8 cellular contexts compared by ENCODE assay signal in the genomic region with DNA sequence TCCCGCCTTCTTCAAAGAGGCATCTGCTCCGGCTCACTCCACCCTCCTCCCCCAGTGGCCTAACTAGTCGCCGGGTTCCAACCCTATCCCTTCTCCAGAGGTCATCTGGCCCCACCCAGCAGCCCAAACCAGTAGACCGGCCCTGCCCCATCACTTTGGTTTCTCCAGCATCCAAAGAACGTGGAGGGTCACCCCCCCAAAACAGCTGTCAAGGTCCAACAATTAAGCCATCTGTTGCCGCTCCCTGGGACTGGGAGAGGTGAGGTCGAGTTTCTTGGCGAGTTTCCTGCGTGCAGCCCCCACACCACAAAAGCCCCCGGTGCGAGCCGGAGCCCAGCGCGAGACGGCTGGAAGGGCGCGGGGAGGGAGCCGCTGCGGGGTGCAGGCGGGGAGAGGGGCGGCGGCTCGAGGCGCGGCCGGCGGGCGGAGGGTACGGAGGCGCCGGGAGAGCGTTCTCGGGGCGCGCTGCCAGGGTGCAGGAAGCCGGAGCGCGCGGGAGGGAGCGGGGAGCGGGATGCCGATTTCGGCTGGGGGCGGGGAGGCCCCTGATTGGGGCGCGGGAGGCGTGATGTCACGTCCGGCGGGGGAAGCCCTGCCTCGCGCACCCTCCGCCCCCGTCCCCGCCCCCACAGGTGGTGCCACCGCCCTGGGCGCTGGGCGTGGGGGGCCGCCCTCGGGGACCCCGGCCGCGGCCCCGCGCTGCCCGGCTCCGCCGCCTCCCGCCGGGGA. TPM values are rescaled to one million over a fixed set of nuclear protein-coding genes. Genes with fewer than 3 reads are reported as not detected.
DNase-seq lines count a peak whose midpoint lies in the region; ATAC-seq and TF ChIP-seq lines count a peak whose summit lies in the region.

No MANE protein-coding gene starts in this region.

- H3F3A ChIP-seq in OCI-LY1 (ENCODE audit: insufficient read depth, low read length), result no peaks in the 10 kb centered on the region

- no peak for TF ChIP-seq EP300 in esophagus muscularis mucosa (IDR thresholded peaks at IDR 0.05)

- H3K79me2 ChIP-seq in OCI-LY1 (ENCODE audit: insufficient read depth, low read length), result no peaks in the 10 kb centered on the region

- peak; percentile 69 for ATAC-seq in GM18868 (IDR thresholded peaks at IDR 0.05; ENCODE audit: unreplicated experiment)
- ATAC-seq in HG03520 (IDR thresholded peaks at IDR 0.05; ENCODE audit: unreplicated experiment), result peak; percentile 33

- WGBS in esophagus muscularis mucosa, result 5% methylated on average over 9 of the region's 71 CpGs

- H3K4me1 ChIP-seq in OCI-LY1 (ENCODE audit: insufficient read depth, low read length, severe bottlenecking) (peaks cover 8% of the 10 kb centered on the region), esophagus muscularis mucosa (peaks cover 36 to 53% (median 48%) of the 10 kb centered on the region in 4 donors), muscle layer of duodenum (ENCODE audit: control insufficient read depth in 1 of 2, insufficient read depth in 2 of 2, low read length in 2 of 2) (peaks cover 0 to 30% of the 10 kb centered on the region in 2 donors)

- H3K36me3 ChIP-seq in OCI-LY1 (ENCODE audit: insufficient read depth, low read length) (no peaks in the 10 kb centered on the region), esophagus muscularis mucosa (peaks cover 0 to under 1% (median 0%) of the 10 kb centered on the region in 4 donors), muscle layer of duodenum (ENCODE audit: control insufficient read depth in 1 of 2, insufficient read depth in 2 of 2, low read length in 2 of 2) (no peaks in the 10 kb centered on the region)

- TF ChIP-seq POLR2A in esophagus muscularis mucosa (IDR thresholded peaks at IDR 0.05; ENCODE audit: low read depth), result no peak

- H3K9me2 ChIP-seq in OCI-LY1 (ENCODE audit: low read depth, low read length), result no peaks in the 10 kb centered on the region

- H3K27ac ChIP-seq in OCI-LY1 (ENCODE audit: low read depth, low read length, poor library complexity, severe bottlenecking), result no peak overlapping the region
- peak overlapping the region; percentile 94 to 96 (median 95) for H3K27ac ChIP-seq in esophagus muscularis mucosa (replicated peaks in 1 of 4)
- H3K27ac ChIP-seq in muscle layer of duodenum (ENCODE audit: low read length), result no peak overlapping the region

- H3K9ac ChIP-seq in OCI-LY1 (ENCODE audit: low read length), result peak overlapping the region; percentile 63

- H3K4me3 ChIP-seq in OCI-LY1 (ENCODE audit: low read depth, low read length, poor library complexity, severe bottlenecking) (peak overlapping the region; percentile 67), esophagus muscularis mucosa (peak overlapping the region; percentile 65 to 84 (median 77)), muscle layer of duodenum (ENCODE audit: low read depth in 1 of 2, low read length in 2 of 2) (peak overlapping the region; percentile 44 to 70)

- intact Hi-C loops in esophagus muscularis mucosa (cut with DNase I), result loop anchor here (2.0 to 10.0 kb wide), 2 partner anchors 60 to 130 kb away; a partner anchor contains a TSS

- no peak overlapping the region for H2AFZ ChIP-seq in OCI-LY1 (ENCODE audit: low read length)

- peak overlapping the region; percentile 76 for H3K4me2 ChIP-seq in OCI-LY1 (ENCODE audit: low read length)

- H4K20me1 ChIP-seq in OCI-LY1 (ENCODE audit: insufficient read depth, low read length), result no peaks in the 10 kb centered on the region

- H3K9me3 ChIP-seq in OCI-LY1 (ENCODE audit: low read length) (no peaks in the 10 kb centered on the region), esophagus muscularis mucosa (no peaks in the 10 kb centered on the region), muscle layer of duodenum (ENCODE audit: control insufficient read depth in 1 of 2, low read length in 2 of 2) (no peaks in the 10 kb centered on the region)

- no peaks in the 10 kb centered on the region for H3K27me3 ChIP-seq in OCI-LY1 (ENCODE audit: insufficient read depth, low read length)
- peaks cover 0 to 19% (median 0%) of the 10 kb centered on the region in 4 donors for H3K27me3 ChIP-seq in esophagus muscularis mucosa
- H3K27me3 ChIP-seq in muscle layer of duodenum (ENCODE audit: low read depth, low read length), result peaks cover 14% of the 10 kb centered on the region

- DNase-seq in A172 (ENCODE audit: low spot score) (peak; percentile 88), esophagus muscularis mucosa (ENCODE audit: extremely low spot score) (peak; percentile 95)
- DNase-seq in activated T-cell treated with anti-CD3 and anti-CD28 coated beads, Interleukin-2, amount 50 U/mL, for 48 hours, result peak; percentile 88
- DNase-seq in stimulated activated CD8-positive, alpha-beta memory T cell treated with anti-CD3 and anti-CD28 coated beads, Interleukin-7, amount 100 ng/mL, for 1 hour (ENCODE audit: low read depth in 2 of 2), result peak; percentile 74 to 85

- TF ChIP-seq CTCF in OCI-LY1 (IDR thresholded peaks at IDR 0.05; ENCODE audit: low read length), result no peak
- no peak for TF ChIP-seq CTCF in esophagus muscularis mucosa (IDR thresholded peaks at IDR 0.05)

RNA-seq across cellular contexts. Expression of a gene that starts 0.6 kb away (rescaled TPM):
- 182 and 198 TPM in 2 replicates for total RNA-seq in A172 (2014; rRNA removed; shearing (Covaris generic))
- 10 to 100 TPM; 29.1 to 71.5 (median 41.8) TPM for total RNA-seq in esophagus muscularis mucosa

Comparison
In these comparisons a context has a peak if more than half of its experiments do, and no peak if none do; other contexts are left out.
1. H3K27ac ChIP-seq: peak in esophagus muscularis mucosa (4 of 4); none in OCI-LY1 (single experiment) and muscle layer of duodenum (single experiment).
2. Peak in every context shown above with its lines, with median percentiles within 50 percentile points of each other: DNase-seq and H3K4me3 ChIP-seq.